Comparison of ENCODE assay signal across 6 cellular contexts in genomic region chr11:65539401-65540289, GRCh38. TPM values are rescaled to one million over a fixed set of nuclear protein-coding genes. Genes with fewer than 3 reads are reported as not detected.
A peak's percentile ranks its signal among the peaks of the same experiment; 100 is the strongest.
DNase-seq lines count a peak whose midpoint lies in the region; ATAC-seq and TF ChIP-seq lines count a peak whose summit lies in the region.

No MANE protein-coding gene starts in this region.

- H3K27ac Mint-ChIP-seq in naive thymus-derived CD8-positive, alpha-beta T cell = peak overlapping the region in 8 of 10 donors; percentile 65 to 96 (median 88)

- DNase-seq in astrocyte of the spinal cord (ENCODE audit: low read depth, low spot score) = no peak
- DNase-seq in naive thymus-derived CD8-positive, alpha-beta T cell = peak in 1 of 10 donors; percentile 82
- no peak for DNase-seq in LoVo (ENCODE audit: low spot score)
- no peak for DNase-seq in NCI-H446 treated with DMSO at 0.1 percent for 48 hours (lab: John Stamatoyannopoulos, UW)

- peak overlapping the region; percentile 77 to 90 (median 85) for H3K4me3 Mint-ChIP-seq in naive thymus-derived CD8-positive, alpha-beta T cell

- no peaks in the 10 kb centered on the region for H3K9me3 Mint-ChIP-seq in naive thymus-derived CD8-positive, alpha-beta T cell

- H3K36me3 Mint-ChIP-seq in naive thymus-derived CD8-positive, alpha-beta T cell = peaks cover 0 to 20% (median 0%) of the 10 kb centered on the region in 3 donors

- H3K4me1 Mint-ChIP-seq in naive thymus-derived CD8-positive, alpha-beta T cell = peaks cover 15 to 32% (median 24%) of the 10 kb centered on the region in 4 donors

- peak overlapping the region; percentile 28 for H3K4me3 ChIP-seq in astrocyte of the spinal cord (ENCODE audit: low read depth, low read length)

- H3K27me3 Mint-ChIP-seq in naive thymus-derived CD8-positive, alpha-beta T cell = no peaks in the 10 kb centered on the region

- ATAC-seq in GM18861 (IDR thresholded peaks at IDR 0.05; ENCODE audit: unreplicated experiment) (peak; percentile 30), HG03139 (IDR thresholded peaks at IDR 0.05; ENCODE audit: unreplicated experiment) (peak; percentile 42)
- peak; percentile 74 to 77 for ATAC-seq in naive thymus-derived CD8-positive, alpha-beta T cell

- TF ChIP-seq CTCF in astrocyte of the spinal cord (IDR thresholded peaks at IDR 0.05; ENCODE audit: low read depth, low read length) = no peak

- in situ Hi-C loops in astrocyte of the spinal cord (cut with HindIII; ENCODE audit: low sequenced_read_pairs) = no loop called here

- POLR2A ChIA-PET in naive thymus-derived CD8-positive, alpha-beta T cell (lab: Charles Lee) = interaction anchor here (0.5 to 12.3 kb wide), 25 partner anchors 9 to 499 kb away, joined by 3 to 260 read pairs (median 5); partner anchors contain the start of genes BANF1, EHBP1L1, FAM89B and KCNK7

RNA-seq across cellular contexts. Expression of gene SCYL1, which starts 14.8 kb away (rescaled TPM):
- total RNA-seq in naive thymus-derived CD8-positive, alpha-beta T cell = 10 to 100 TPM; 69.0 to 70.6 TPM
- 10 to 100 TPM; 23.2 to 41.5 (median 33.5) TPM for polyA plus RNA-seq in naive thymus-derived CD8-positive, alpha-beta T cell

RNA-seq across cellular contexts. Expression of gene LTBP3, which starts 18.5 kb away (rescaled TPM):
- 100 to 1,000 TPM; 258 to 261 TPM for total RNA-seq in naive thymus-derived CD8-positive, alpha-beta T cell
- polyA plus RNA-seq in naive thymus-derived CD8-positive, alpha-beta T cell = 10 to 100 TPM in 2 of 3 donors, 1 to 10 TPM in 1; 7.3 to 35.0 (median 18.9) TPM

RNA-seq across cellular contexts. Expression of gene ZNRD2, which starts 30.6 kb away (rescaled TPM):
- 10 to 100 TPM; 31.5 to 32.7 TPM for total RNA-seq in naive thymus-derived CD8-positive, alpha-beta T cell
- 10 to 100 TPM; 62.9 to 86.3 (median 80.1) TPM for polyA plus RNA-seq in naive thymus-derived CD8-positive, alpha-beta T cell

RNA-seq across cellular contexts. Expression of gene FAM89B, which starts 32.7 kb away (rescaled TPM):
- 10 to 100 TPM; 39.3 to 42.1 TPM for total RNA-seq in naive thymus-derived CD8-positive, alpha-beta T cell
- polyA plus RNA-seq in naive thymus-derived CD8-positive, alpha-beta T cell = 100 to 1,000 TPM in 2 of 3 donors, 10 to 100 TPM in 1; 70.9 to 122 (median 101) TPM

RNA-seq across cellular contexts. Expression of gene EHBP1L1, which starts 36.2 kb away (rescaled TPM):
- 100 to 1,000 TPM; 101 to 108 TPM for total RNA-seq in naive thymus-derived CD8-positive, alpha-beta T cell
- polyA plus RNA-seq in naive thymus-derived CD8-positive, alpha-beta T cell = 10 to 100 TPM; 10.8 to 19.8 (median 11.5) TPM
